Comparison of ENCODE assay signal across 1 cellular context in genomic region chr10:75109459-75109778, GRCh38.
TF ChIP-seq lines count a peak whose summit lies in the region.

No MANE protein-coding gene starts in this region.

TF ChIP-seq in SK-N-SH, 30 proteins besides CTCF, POLR2A, EP300 and RAD21 (continued from another document):
- TF ChIP-seq USF1 (IDR thresholded peaks at IDR 0.05; ENCODE audit: borderline replicate concordance, low read depth) (no peak), TEAD4 (IDR thresholded peaks at IDR 0.05; ENCODE audit: borderline replicate concordance, insufficient read depth) (no peak), MAX (IDR thresholded peaks at IDR 0.05; ENCODE audit: low read depth) (no peak), CHD2 (IDR thresholded peaks at IDR 0.05; ENCODE audit: low read length, partially characterized antibody) (no peak), ZBTB33 (IDR thresholded peaks at IDR 0.05; ENCODE audit: borderline replicate concordance, low read depth) (no peak), RXRA (IDR thresholded peaks at IDR 0.05; ENCODE audit: borderline replicate concordance, low read depth) (no peak), FOXM1 (IDR thresholded peaks at IDR 0.05; ENCODE audit: low read depth) (no peak), FOSL2 (IDR thresholded peaks at IDR 0.05; ENCODE audit: borderline replicate concordance, low read depth) (no peak), PBX3 (IDR thresholded peaks at IDR 0.05) (no peak), GABPA (IDR thresholded peaks at IDR 0.05; ENCODE audit: low read depth) (no peak), REST (IDR thresholded peaks at IDR 0.05; ENCODE audit: low read depth, low read length) (no peak), SIN3A (IDR thresholded peaks at IDR 0.05; ENCODE audit: borderline replicate concordance, low read depth, low read length) (no peak), MEF2A (IDR thresholded peaks at IDR 0.05; ENCODE audit: borderline replicate concordance, low read depth) (no peak), MXI1 (IDR thresholded peaks at IDR 0.05; ENCODE audit: low read depth, low read length) (no peak)
